Comparison of ENCODE assay signal across 24 cellular contexts in the genomic region with DNA sequence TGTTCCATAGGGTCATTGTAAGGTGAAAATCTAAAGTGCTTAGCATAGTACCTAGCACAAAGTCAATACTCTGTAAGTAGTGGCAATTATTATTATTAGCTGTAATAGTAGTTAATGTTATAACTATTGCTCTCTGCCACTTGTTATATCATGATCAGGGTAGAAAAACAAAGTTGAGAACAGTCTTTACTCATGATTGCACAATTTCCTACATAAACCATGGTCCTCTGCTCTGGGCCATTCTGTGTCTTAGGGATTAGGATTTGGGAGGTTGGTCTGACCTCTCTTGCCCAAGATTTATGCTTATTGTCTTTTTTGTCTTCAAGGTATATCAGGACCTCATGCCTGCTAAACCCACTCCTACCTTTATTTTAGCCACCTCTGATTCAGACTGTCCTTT. TPM values are rescaled to one million over a fixed set of nuclear protein-coding genes. Genes with fewer than 3 reads are reported as not detected.
DNase-seq lines count a peak whose midpoint lies in the region; ATAC-seq, FAIRE-seq and TF ChIP-seq lines count a peak whose summit lies in the region.
"Had no signal": no experiment of that assay in that cellular context is flagged by ENCODE, and none has a peak within 500 bp of the region (broad histone marks: within the 10 kb centered on the region; RNA-seq: fewer than 3 reads in every experiment).

No MANE protein-coding gene starts in this region.

- no TSS peak for BruUV-seq in HepG2 (replicated peaks; lab: Mats Ljungman, UMichigan)

- H3K4me1 ChIP-seq in HepG2 (ENCODE audit: insufficient read depth, low read length) (peaks cover 6% of the 10 kb centered on the region), right lobe of liver (peaks cover 0 to 17% (median 5%) of the 10 kb centered on the region in 4 donors)
- H3K4me1 ChIP-seq in naive thymus-derived CD4-positive, alpha-beta T cell (ENCODE audit: control insufficient read depth in 2 of 2, insufficient read depth in 2 of 2, low read length in 2 of 2): peaks cover 3 to 6% of the 10 kb centered on the region in 2 donors

- H3K9me3 Mint-ChIP-seq in naive thymus-derived CD4-positive, alpha-beta T cell: peaks cover 0 to 1% (median 0%) of the 10 kb centered on the region in 11 donors
- H3K9me3 Mint-ChIP-seq: CD8-positive, alpha-beta memory T cell had no signal

- no peaks in the 10 kb centered on the region for H3K9me3 ChIP-seq in HepG2 (ENCODE audit: low read length)
- H3K9me3 ChIP-seq in right lobe of liver: no peaks in the 10 kb centered on the region
- no peaks in the 10 kb centered on the region for H3K9me3 ChIP-seq in naive thymus-derived CD4-positive, alpha-beta T cell (ENCODE audit: control insufficient read depth in 2 of 3, low read length in 3 of 3)
- H3K9me3 ChIP-seq: SJSA1 had no signal

- no peak overlapping the region for H3K9ac ChIP-seq in HepG2 (ENCODE audit: insufficient read depth, low read depth, low read length)

- peaks cover 0 to 61% (median 11%) of the 10 kb centered on the region in 5 donors for H3K27me3 Mint-ChIP-seq in naive thymus-derived CD4-positive, alpha-beta T cell

- no peak overlapping the region for H2AFZ ChIP-seq in HepG2 (ENCODE audit: low read length)

- ATAC-seq in HepG2 (no peak), right lobe of liver (no peak)
- ATAC-seq in naive thymus-derived CD4-positive, alpha-beta T cell: no peak
- ATAC-seq: HCT116 had no signal

- FAIRE-seq in HepG2 (lab: Jason Lieb, UNC): no peak
- FAIRE-seq: A204.1, GM12892, GM19239 had no signal

- no peak overlapping the region for H3K27ac Mint-ChIP-seq in naive thymus-derived CD4-positive, alpha-beta T cell
- H3K27ac Mint-ChIP-seq: CD14-positive monocyte had no signal

- CTCF ChIA-PET in HepG2 (lab: Yijun Ruan, JAX; ENCODE audit: low intra/inter-chr PET ratio, low total read pairs): no interaction called here
- CTCF ChIA-PET in naive thymus-derived CD4-positive, alpha-beta T cell (lab: Charles Lee): no interaction called here

- H3K4me3 Mint-ChIP-seq in naive thymus-derived CD4-positive, alpha-beta T cell: no peak overlapping the region
- H3K4me3 Mint-ChIP-seq: CD14-positive monocyte had no signal

- no peaks in the 10 kb centered on the region for H4K20me1 ChIP-seq in HepG2 (ENCODE audit: insufficient read depth, low read length)

- no peak overlapping the region for H3K27ac ChIP-seq in HepG2 (ENCODE audit: extremely low read length, insufficient read depth, low read length)
- no peak overlapping the region for H3K27ac ChIP-seq in right lobe of liver
- H3K27ac ChIP-seq in naive thymus-derived CD4-positive, alpha-beta T cell (ENCODE audit: low read depth, low read length): no peak overlapping the region
- H3K27ac ChIP-seq: SJSA1 had no signal

- no peaks in the 10 kb centered on the region for H3K36me3 Mint-ChIP-seq in naive thymus-derived CD4-positive, alpha-beta T cell
- H3K36me3 Mint-ChIP-seq: CD14-positive monocyte had no signal

- H3K27me3 ChIP-seq in HepG2 (ENCODE audit: control insufficient read depth in 1 of 2, insufficient read depth in 2 of 2, low read length in 2 of 2) (peaks cover 0 to 7% of the 10 kb centered on the region in 2 experiments; a peak in 2 of 5 replicates), right lobe of liver (no peaks in the 10 kb centered on the region)
- H3K27me3 ChIP-seq in naive thymus-derived CD4-positive, alpha-beta T cell (ENCODE audit: control insufficient read depth in 2 of 2, insufficient read depth in 2 of 2, low read length in 2 of 2): no peaks in the 10 kb centered on the region
- H3K27me3 ChIP-seq: SJSA1 had no signal

- TF ChIP-seq POLR2A in HepG2 (IDR thresholded peaks at IDR 0.05; ENCODE audit: insufficient read depth in 1 of 2, low read depth in 2 of 2, low read length in 2 of 2): no peak
- no peak for TF ChIP-seq POLR2A in right lobe of liver (IDR thresholded peaks at IDR 0.05)

- no peak for TF ChIP-seq RAD21 in HepG2 (CRISPR knock-in tag; IDR thresholded peaks at IDR 0.05)

- intact Hi-C loops in HepG2 (cut with micrococcal nuclease; ENCODE audit: unreplicated experiment) (no loop called here), right lobe of liver (cut with DNase I) (no loop called here)
- intact Hi-C loops in naive thymus-derived CD4-positive, alpha-beta T cell (cut with micrococcal nuclease): loop anchor here in 1 of 2 donors (10.0 kb wide), 1 partner anchor 1081 kb away; no protein-coding TSS in a partner anchor

- H3K79me2 ChIP-seq in HepG2 (ENCODE audit: insufficient read depth, low read length): peaks cover 2% of the 10 kb centered on the region

- H3K4me1 Mint-ChIP-seq in naive thymus-derived CD4-positive, alpha-beta T cell: peaks cover 2 to 11% (median 9%) of the 10 kb centered on the region in 7 donors

- POLR2A ChIA-PET in HepG2 (lab: Yijun Ruan, JAX): no interaction called here
- POLR2A ChIA-PET in naive thymus-derived CD4-positive, alpha-beta T cell (lab: Charles Lee): no interaction called here

- no peak overlapping the region for H3K4me2 ChIP-seq in HepG2 (ENCODE audit: low read depth, low read length)

- TF ChIP-seq EP300 in HepG2 (IDR thresholded peaks at IDR 0.05; ENCODE audit: low read depth in 2 of 2, low read length in 2 of 2) (no peak), HepG2 (CRISPR knock-in tag; IDR thresholded peaks at IDR 0.05; ENCODE audit: borderline replicate concordance) (no peak)

- in situ Hi-C loops in HepG2 (cut with HindIII; ENCODE audit: extremely low pct_ligation_motif_present, low pct_unique_long_range_greater_than_20kb): no loop called here

- no peak for TF ChIP-seq CTCF in HepG2 (CRISPR knock-in tag; IDR thresholded peaks at IDR 0.05)
- no peak for TF ChIP-seq CTCF in right lobe of liver (IDR thresholded peaks at IDR 0.05)
- TF ChIP-seq CTCF in fibroblast of pulmonary artery (IDR thresholded peaks at IDR 0.05; ENCODE audit: low read length, missing control alignments): no peak

- no peak overlapping the region for H3K4me3 ChIP-seq in HepG2 (replicated peaks in 1 of 3; ENCODE audit: insufficient read depth in 1 of 3, low read depth in 2 of 3, low read length in 3 of 3)
- H3K4me3 ChIP-seq in right lobe of liver: no peak overlapping the region
- no peak overlapping the region for H3K4me3 ChIP-seq in fibroblast of pulmonary artery (replicated peaks; ENCODE audit: low read depth, low read length)
- H3K4me3 ChIP-seq in naive thymus-derived CD4-positive, alpha-beta T cell (ENCODE audit: low read length): no peak overlapping the region
- H3K4me3 ChIP-seq: SJSA1 had no signal

- H3K36me3 ChIP-seq in HepG2 (replicated peaks in 1 of 2; ENCODE audit: control insufficient read depth in 1 of 2, insufficient read depth in 2 of 2, low read length in 2 of 2) (no peaks in the 10 kb centered on the region), right lobe of liver (no peaks in the 10 kb centered on the region)
- peaks cover 0 to 3% (median 0%) of the 10 kb centered on the region in 3 experiments for H3K36me3 ChIP-seq in naive thymus-derived CD4-positive, alpha-beta T cell (ENCODE audit: control insufficient read depth in 2 of 3, insufficient read depth in 3 of 3, low read length in 3 of 3)

- DNase-seq in HepG2 (ENCODE audit: low spot score) (no peak), right lobe of liver (no peak), OCI-M1 (lab: John Stamatoyannopoulos, UW) (peak; percentile 57), fibroblast of pulmonary artery (ENCODE audit: low read depth) (peak; percentile 23), NCI-H82 (lab: John Stamatoyannopoulos, UW) (no peak), NCI-H1105 (lab: John Stamatoyannopoulos, UW) (no peak)
- DNase-seq in naive thymus-derived CD4-positive, alpha-beta T cell: no peak
- DNase-seq: CD8-positive, alpha-beta memory T cell; DND-41; Kasumi-1; NCI-H1092 treated with DMSO at 0.1 percent for 48 hours; NCI-H1436 treated with DMSO at 0.1 percent for 48 hours; NCI-H1930; NCI-H2107; NCI-H524; NCI-H748 treated with DMSO at 0.1 percent for 48 hours; Right ventricle myocardium superior; RPMI8226 had no signal

TF ChIP-seq in HepG2, 621 proteins besides CTCF, POLR2A, EP300 and RAD21 (continues in another document):
- TF ChIP-seq CEBPG (CRISPR knock-in tag; IDR thresholded peaks at IDR 0.05) (0 out of 2 replicates have a peak, but pooled peaks have one; percentile 32), ZSCAN29 (CRISPR knock-in tag; conservative IDR thresholded peaks at IDR 0.05) (no peak)

RNA-seq across cellular contexts. Expression of gene LRRC58, which starts 4.3 kb away (rescaled TPM):
- total RNA-seq in HepG2 (2016; rRNA removed; fragmentation: Illumina TruSeq; extraction: Trizol) (17.3 and 28.8 TPM in 2 replicates), right lobe of liver (10 to 100 TPM in 4 of 6 experiments, 1 to 10 TPM in 2; 7.0 to 18.7 (median 10.3) TPM)
- total RNA-seq in HepG2 (2016; cell fraction: cytosol; rRNA removed; fragmentation: Illumina TruSeq; extraction: Trizol; ENCODE audit: low read depth): 1.2 TPM in 2 replicates
- total RNA-seq in HepG2 (2016; cell fraction: insoluble cytoplasmic fraction; rRNA removed; fragmentation: Illumina TruSeq; extraction: Trizol): 16.7 and 29.7 TPM in 2 replicates
- total RNA-seq in HepG2 (2016; cell fraction: membrane; rRNA removed; fragmentation: Illumina TruSeq; extraction: Trizol): 7.4 and 8.9 TPM in 2 replicates
- total RNA-seq in HepG2 (2016; cell fraction: nucleus; rRNA removed; fragmentation: Illumina TruSeq; extraction: Trizol): 14.8 and 15.2 TPM in 2 replicates
- 6.4 and 9.7 TPM in 2 replicates for polyA plus RNA-seq in HepG2 (2011; rRNA removed)
- polyA plus RNA-seq in HepG2 (2011; cell fraction: cytosol; rRNA removed): 4.2 and 5.5 TPM in 2 replicates
- polyA plus RNA-seq in HepG2 (2011; cell fraction: nucleus; rRNA removed): 2.1 and 2.3 TPM in 2 replicates
- 7.1 and 9.0 TPM in 2 replicates for polyA plus RNA-seq in HepG2 (2012)
- 0.44 and 0.54 TPM in 2 replicates for polyA plus RNA-seq in HepG2 (2016; cell fraction: cytosol; fragmentation: Illumina TruSeq; extraction: Trizol; ENCODE audit: low read depth)
- 23.4 and 26.0 TPM in 2 replicates for polyA plus RNA-seq in HepG2 (2016; cell fraction: insoluble cytoplasmic fraction; fragmentation: Illumina TruSeq; extraction: Trizol; ENCODE audit: low read depth)
- polyA plus RNA-seq in HepG2 (2016; cell fraction: membrane; fragmentation: Illumina TruSeq; extraction: Trizol; ENCODE audit: low read depth): 2.5 and 3.4 TPM in 2 replicates
- polyA plus RNA-seq in HepG2 (2016; cell fraction: nucleus; fragmentation: Illumina TruSeq; extraction: Trizol; ENCODE audit: insufficient read depth, low read depth): 12.2 and 12.6 TPM in 2 replicates
- polyA minus RNA-seq in HepG2 (2011; rRNA and poly(A)+ RNA removed; ENCODE audit: low replicate concordance): 8.7 and 20.6 TPM in 2 replicates
- 13.6 and 15.7 TPM in 2 replicates for polyA minus RNA-seq in HepG2 (2011; cell fraction: cytosol; rRNA and poly(A)+ RNA removed)
- 15.2 and 16.4 TPM in 2 replicates for polyA minus RNA-seq in HepG2 (2011; cell fraction: nucleus; rRNA and poly(A)+ RNA removed)
- total RNA-seq in naive thymus-derived CD4-positive, alpha-beta T cell: 10 to 100 TPM; 12.3 to 24.1 (median 20.8) TPM
- 10 to 100 TPM in 1 of 2 donors, 1 to 10 TPM in 1; 8.1 to 10.5 TPM for polyA plus RNA-seq in naive thymus-derived CD4-positive, alpha-beta T cell

Comparison
In these comparisons a context has a peak if more than half of its experiments do, and no peak if none do; other contexts are left out.
1. DNase-seq: peak in OCI-M1 (single experiment) and fibroblast of pulmonary artery (single experiment); none in HepG2 (single experiment), right lobe of liver (0 of 3), NCI-H82 (single experiment), naive thymus-derived CD4-positive, alpha-beta T cell (0 of 9) and NCI-H1105 (single experiment).